8 cellular contexts compared by ENCODE assay signal in genomic region chr2:171159326-171160118, GRCh38. TPM values are rescaled to one million over a fixed set of nuclear protein-coding genes. Genes with fewer than 3 reads are reported as not detected.
A peak's percentile ranks its signal among the peaks of the same experiment; 100 is the strongest.
DNase-seq lines count a peak whose midpoint lies in the region; ATAC-seq and TF ChIP-seq lines count a peak whose summit lies in the region.

No MANE protein-coding gene starts in this region.

- peak overlapping the region; percentile 98 for H3K4me3 Mint-ChIP-seq in stimulated activated naive CD8-positive, alpha-beta T cell treated with anti-CD3 and anti-CD28 coated beads, Interleukin-15, Interleukin-2, amounts not matched to agents 100 ng/mL and 50 ng/mL, for 24 hours

- H3K27ac ChIP-seq in Peyer's patch, result peak overlapping the region; percentile 96 to 98 (median 97)
- H3K27ac ChIP-seq in neural cell (ENCODE audit: low read length), result peak overlapping the region; percentile 92

- peak overlapping the region; percentile 87 for H3K9ac ChIP-seq in neural cell (ENCODE audit: low read length)

- peak; percentile 45 for DNase-seq in AG04449 (ENCODE audit: low read depth, low spot score)
- peak; percentile 56 to 67 (median 65) for DNase-seq in Peyer's patch
- DNase-seq in activated effector memory CD4-positive, alpha-beta T cell treated with anti-CD3 and anti-CD28 coated beads, Interleukin-2, amount 50 U/mL, for 16 hours, result peak; percentile 85
- DNase-seq in fibroblast of the conjunctiva (ENCODE audit: low read depth), result peak; percentile 52

- H2AFZ ChIP-seq in neural cell (ENCODE audit: low read depth, low read length), result no peak overlapping the region

- ATAC-seq in GM18498 (IDR thresholded peaks at IDR 0.05; ENCODE audit: unreplicated experiment) (peak; percentile 7), HG03521 (IDR thresholded peaks at IDR 0.05; ENCODE audit: unreplicated experiment) (peak; percentile 2)

- H3K36me3 ChIP-seq in Peyer's patch (no peaks in the 10 kb centered on the region), neural cell (ENCODE audit: insufficient read depth, low read length) (no peaks in the 10 kb centered on the region)

- peaks cover 73% of the 10 kb centered on the region for H3K4me1 Mint-ChIP-seq in stimulated activated naive CD8-positive, alpha-beta T cell treated with anti-CD3 and anti-CD28 coated beads, Interleukin-15, Interleukin-2, amounts not matched to agents 100 ng/mL and 50 ng/mL, for 24 hours (ENCODE audit: low read depth)

- no peaks in the 10 kb centered on the region for H3F3A ChIP-seq in neural cell (ENCODE audit: insufficient read depth, low read length, poor library complexity, severe bottlenecking)

- H3K4me3 ChIP-seq in AG04449 (ENCODE audit: low read depth, low read length), result peak overlapping the region; percentile 91
- H3K4me3 ChIP-seq in Peyer's patch, result peak overlapping the region; percentile 76 to 91 (median 80)
- peak overlapping the region; percentile 88 for H3K4me3 ChIP-seq in neural cell (ENCODE audit: low read length)

- no peaks in the 10 kb centered on the region for H3K9me3 Mint-ChIP-seq in stimulated activated naive CD8-positive, alpha-beta T cell treated with anti-CD3 and anti-CD28 coated beads, Interleukin-15, Interleukin-2, amounts not matched to agents 100 ng/mL and 50 ng/mL, for 24 hours

- H3K4me2 ChIP-seq in neural cell (ENCODE audit: low read length), result peak overlapping the region; percentile 84

- H3K36me3 Mint-ChIP-seq in stimulated activated naive CD8-positive, alpha-beta T cell treated with anti-CD3 and anti-CD28 coated beads, Interleukin-15, Interleukin-2, amounts not matched to agents 100 ng/mL and 50 ng/mL, for 24 hours (ENCODE audit: low read depth), result no peaks in the 10 kb centered on the region

- no peaks in the 10 kb centered on the region for H3K27me3 Mint-ChIP-seq in stimulated activated naive CD8-positive, alpha-beta T cell treated with anti-CD3 and anti-CD28 coated beads, Interleukin-15, Interleukin-2, amounts not matched to agents 100 ng/mL and 50 ng/mL, for 24 hours

- TF ChIP-seq RAD21 in neural cell (conservative IDR thresholded peaks at IDR 0.05), result peak; percentile 79

- POLR2A ChIA-PET in AG04449 (lab: Yijun Ruan, JAX), result interaction anchor here (1.1 to 1.6 kb wide), 2 partner anchors 185 to 257 kb away, joined by 3 to 5 read pairs; no protein-coding TSS in a partner anchor

- peak overlapping the region; percentile 91 for H3K27ac Mint-ChIP-seq in stimulated activated naive CD8-positive, alpha-beta T cell treated with anti-CD3 and anti-CD28 coated beads, Interleukin-15, Interleukin-2, amounts not matched to agents 100 ng/mL and 50 ng/mL, for 24 hours

- peak; percentile 56 for TF ChIP-seq CTCF in AG04449 (IDR thresholded peaks at IDR 0.05; ENCODE audit: insufficient read depth, low read length, missing control alignments)
- TF ChIP-seq CTCF in Peyer's patch (IDR thresholded peaks at IDR 0.05), result peak in 4 of 6 experiments; percentile 43 to 58 (median 50)
- TF ChIP-seq CTCF in neural cell (IDR thresholded peaks at IDR 0.05; ENCODE audit: poor library complexity, severe bottlenecking), result peak; percentile 76

- TF ChIP-seq EP300 in neural cell (conservative IDR thresholded peaks at IDR 0.05; ENCODE audit: poor library complexity, severe bottlenecking), result no peak

- H3K79me2 ChIP-seq in neural cell (replicated peaks; ENCODE audit: insufficient read depth, low read length), result peaks cover 47% of the 10 kb centered on the region

- H3K9me2 ChIP-seq in neural cell (ENCODE audit: insufficient read depth, low read length), result no peaks in the 10 kb centered on the region

- H3K4me1 ChIP-seq in Peyer's patch, result peaks cover 0 to 20% (median 3%) of the 10 kb centered on the region in 4 donors

- peak in 1 of 2 donors; percentile 6 for TF ChIP-seq POLR2A in Peyer's patch (IDR thresholded peaks at IDR 0.05)

- H3K9me3 ChIP-seq in Peyer's patch (no peaks in the 10 kb centered on the region), neural cell (ENCODE audit: low read length) (no peaks in the 10 kb centered on the region)

- CTCF ChIA-PET in AG04449 (lab: Yijun Ruan, JAX), result interaction anchor here (0.7 to 4.7 kb wide), 21 partner anchors 10 to 256 kb away, joined by 3 to 40 read pairs (median 4); partner anchors contain the start of gene GORASP2

- no peaks in the 10 kb centered on the region for H3K27me3 ChIP-seq in Peyer's patch
- H3K27me3 ChIP-seq in neural cell (ENCODE audit: insufficient read depth, low read depth, low read length), result no peaks in the 10 kb centered on the region

- H4K20me1 ChIP-seq in neural cell (ENCODE audit: insufficient read depth), result no peaks in the 10 kb centered on the region

TF ChIP-seq in neural cell, 6 proteins besides CTCF, POLR2A, EP300 and RAD21:
- TF ChIP-seq REST (IDR thresholded peaks at IDR 0.05; ENCODE audit: borderline replicate concordance) (no peak), TAF1 (IDR thresholded peaks at IDR 0.05; ENCODE audit: low read depth) (peak; percentile 12), POLR2AphosphoS5 (IDR thresholded peaks at IDR 0.05) (peak; percentile 49), EZH2 (IDR thresholded peaks at IDR 0.05; ENCODE audit: borderline replicate concordance, insufficient read depth, low read length, poor library complexity, severe bottlenecking) (no peak), MXI1 (conservative IDR thresholded peaks at IDR 0.05; ENCODE audit: poor library complexity, severe bottlenecking) (peak; percentile 70), SMC3 (conservative IDR thresholded peaks at IDR 0.05; ENCODE audit: poor library complexity) (peak; percentile 78)

RNA-seq across cellular contexts. Expression of gene TLK1, which starts 1.2 kb away (rescaled TPM):
- total RNA-seq in Peyer's patch, result 10 to 100 TPM; 26.4 to 99.0 (median 45.0) TPM
- 33.1 and 35.1 TPM in 2 replicates for polyA plus RNA-seq in neural cell
- polyA minus RNA-seq in neural cell, result 80.3 and 95.5 TPM in 2 replicates

Comparison
In these comparisons a context has a peak if more than half of its experiments do, and no peak if none do; other contexts are left out.
1. Peak in every context shown above with its lines: DNase-seq, ATAC-seq, H3K4me3 ChIP-seq and H3K27ac ChIP-seq.